Comparison of ENCODE assay signal across 14 cellular contexts in the genomic region with DNA sequence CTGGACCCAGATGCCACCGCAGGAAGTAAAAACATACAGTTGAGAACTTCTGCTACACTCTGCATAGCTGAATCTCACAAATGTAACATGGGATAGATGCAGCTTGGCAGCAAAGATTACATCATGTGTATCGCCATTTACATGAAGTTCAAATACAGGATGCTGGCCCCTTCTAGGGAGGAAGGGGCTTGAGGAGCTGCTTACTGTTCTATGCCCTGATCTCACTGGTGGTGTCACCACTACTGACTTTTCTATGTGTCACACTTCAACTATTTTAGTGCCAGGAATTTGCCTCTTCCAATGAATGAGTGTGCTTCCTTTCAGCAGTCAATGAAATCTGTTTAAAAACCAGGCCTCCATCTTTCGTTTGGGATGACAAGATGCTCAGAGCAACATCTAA. TPM values are rescaled to one million over a fixed set of nuclear protein-coding genes. Genes with fewer than 3 reads are reported as not detected.
DNase-seq lines count a peak whose midpoint lies in the region; TF ChIP-seq lines count a peak whose summit lies in the region.
"Had no signal": no experiment of that assay in that cellular context is flagged by ENCODE, and none has a peak within 500 bp of the region (broad histone marks: within the 10 kb centered on the region; RNA-seq: fewer than 3 reads in every experiment).

No MANE protein-coding gene starts in this region.

- no peaks in the 10 kb centered on the region for H3K9me2 ChIP-seq in SK-N-SH

- peaks cover 0 to 7% of the 10 kb centered on the region in 2 experiments; a peak in 1 of 4 replicates for H3K4me1 ChIP-seq in SK-N-SH (ENCODE audit: control insufficient read depth in 1 of 2, insufficient read depth in 2 of 2, low read depth in 1 of 2, low read length in 1 of 2)
- H3K4me1 ChIP-seq in sigmoid colon, result peaks cover 0 to 24% (median 12%) of the 10 kb centered on the region in 4 donors
- H3K4me1 ChIP-seq in suprapubic skin, result peaks cover 13% of the 10 kb centered on the region
- peaks cover 5% of the 10 kb centered on the region for H3K4me1 ChIP-seq in smooth muscle cell (ENCODE audit: low read depth)

- no peak for TF ChIP-seq POLR2A in sigmoid colon (IDR thresholded peaks at IDR 0.05)
- no peak for TF ChIP-seq POLR2A in suprapubic skin (IDR thresholded peaks at IDR 0.05)

- H3F3A ChIP-seq in SK-N-SH (replicated peaks; ENCODE audit: insufficient read depth) (peaks cover 46% of the 10 kb centered on the region), smooth muscle cell (ENCODE audit: low read depth) (peaks cover 6% of the 10 kb centered on the region)

- no peak overlapping the region for H2AFZ ChIP-seq in SK-N-SH (ENCODE audit: low read depth)
- H2AFZ ChIP-seq in smooth muscle cell (ENCODE audit: low read depth), result no peak overlapping the region

- H3K4me3 ChIP-seq in SK-N-SH (ENCODE audit: low read depth in 2 of 2, low read length in 1 of 2), result no peak overlapping the region
- H3K4me3 ChIP-seq in fibroblast of pulmonary artery (replicated peaks; ENCODE audit: low read depth, low read length), result no peak overlapping the region
- no peak overlapping the region for H3K4me3 ChIP-seq in sigmoid colon
- H3K4me3 ChIP-seq in suprapubic skin, result no peak overlapping the region
- no peak overlapping the region for H3K4me3 ChIP-seq in smooth muscle cell

- POLR2A ChIA-PET in SK-N-SH (lab: Yijun Ruan, JAX), result no interaction called here

- DNase-seq in ELR (ENCODE audit: low read depth), result peak; percentile 67
- DNase-seq in SK-N-SH, result no peak
- DNase-seq in fibroblast of pulmonary artery (ENCODE audit: low read depth), result peak; percentile 29
- peak; percentile 12 for DNase-seq in sigmoid colon
- no peak for DNase-seq in suprapubic skin (ENCODE audit: low spot score in 2 of 2)
- DNase-seq in COR-L47 (lab: John Stamatoyannopoulos, UW), result no peak
- DNase-seq in LoVo (ENCODE audit: low spot score), result no peak
- no peak for DNase-seq in smooth muscle cell (lab: John Stamatoyannopoulos, UW; ENCODE audit: unreplicated experiment)
- DNase-seq: activated CD4-positive, alpha-beta T cell treated with anti-CD3 and anti-CD28 coated beads, Interleukin-2, amount 10 ng/mL, durations not matched to agents 7 days and 5 days; retina; stimulated activated CD4-positive, alpha-beta T cell treated with anti-CD3 and anti-CD28 coated beads, Interleukin-4, amount 100 ng/mL, for 1 hour; T-helper 9 cell had no signal

- intact Hi-C loops in sigmoid colon (cut with DNase I), result no loop called here

- H4K20me1 ChIP-seq in SK-N-SH (ENCODE audit: insufficient read depth) (no peaks in the 10 kb centered on the region), smooth muscle cell (ENCODE audit: low read depth) (no peaks in the 10 kb centered on the region)

- H3K9ac ChIP-seq in SK-N-SH, result no peak overlapping the region
- no peak overlapping the region for H3K9ac ChIP-seq in smooth muscle cell (ENCODE audit: low read depth)

- H3K4me2 ChIP-seq in SK-N-SH, result no peak overlapping the region
- no peak overlapping the region for H3K4me2 ChIP-seq in smooth muscle cell

- H3K36me3 ChIP-seq in SK-N-SH (replicated peaks in 1 of 2; ENCODE audit: control insufficient read depth in 1 of 2, insufficient read depth in 2 of 2, low read length in 1 of 2), result peaks cover 96 to 97% of the 10 kb centered on the region in 2 experiments
- H3K36me3 ChIP-seq in sigmoid colon, result peaks cover 5 to 55% (median 22%) of the 10 kb centered on the region in 4 donors
- H3K36me3 ChIP-seq in suprapubic skin, result peaks cover 80% of the 10 kb centered on the region
- H3K36me3 ChIP-seq in smooth muscle cell (ENCODE audit: low read depth), result peaks cover 7% of the 10 kb centered on the region

- H3K79me2 ChIP-seq in SK-N-SH (ENCODE audit: insufficient read depth) (peaks cover 23% of the 10 kb centered on the region; the same call in 1 of the 2 replicates), smooth muscle cell (ENCODE audit: low read depth) (no peaks in the 10 kb centered on the region)

- TF ChIP-seq RAD21 in SK-N-SH (IDR thresholded peaks at IDR 0.05; ENCODE audit: low read length), result no peak

- WGBS in SK-N-SH (ENCODE audit: low lambda C conversion rate), result 94% methylated on average over 3 of the region's 3 CpGs
- WGBS in sigmoid colon, 2 donors, result 95% methylated on average over 3 of the region's 3 CpGs
- 86% methylated on average over 3 of the region's 3 CpGs for WGBS in suprapubic skin
- 79% methylated on average over 3 of the region's 3 CpGs for WGBS in smooth muscle cell (ENCODE audit: low lambda C conversion rate)

- H3K9me3 ChIP-seq in SK-N-SH (0 out of 2 replicates have a peak, but pooled peaks cover 8% of the 10 kb centered on the region), sigmoid colon (no peaks in the 10 kb centered on the region), suprapubic skin (no peaks in the 10 kb centered on the region), smooth muscle cell (replicated peaks; ENCODE audit: low read depth) (no peaks in the 10 kb centered on the region)

- no peak for TF ChIP-seq CTCF in SK-N-SH (IDR thresholded peaks at IDR 0.05)
- TF ChIP-seq CTCF in fibroblast of pulmonary artery (IDR thresholded peaks at IDR 0.05; ENCODE audit: low read length, missing control alignments), result no peak
- TF ChIP-seq CTCF in sigmoid colon (IDR thresholded peaks at IDR 0.05), result no peak
- no peak for TF ChIP-seq CTCF in suprapubic skin (IDR thresholded peaks at IDR 0.05)
- no peak for TF ChIP-seq CTCF in smooth muscle cell (IDR thresholded peaks at IDR 0.05; ENCODE audit: borderline replicate concordance, insufficient read depth, poor library complexity, severe bottlenecking)

- TF ChIP-seq EP300 in SK-N-SH (IDR thresholded peaks at IDR 0.05; ENCODE audit: borderline replicate concordance in 1 of 2, low read depth in 1 of 2, low read length in 1 of 2), result no peak
- TF ChIP-seq EP300 in sigmoid colon (IDR thresholded peaks at IDR 0.05), result no peak
- no peak for TF ChIP-seq EP300 in suprapubic skin (IDR thresholded peaks at IDR 0.05)

- CTCF ChIA-PET in SK-N-SH (lab: Yijun Ruan, JAX), result interaction anchor here (1.3 kb wide), 1 partner anchor 39 kb away, joined by 5 read pairs; no protein-coding TSS in a partner anchor

- H3K27me3 ChIP-seq in SK-N-SH (ENCODE audit: insufficient read depth) (no peaks in the 10 kb centered on the region), sigmoid colon (no peaks in the 10 kb centered on the region), suprapubic skin (no peaks in the 10 kb centered on the region), smooth muscle cell (ENCODE audit: low read depth) (no peaks in the 10 kb centered on the region)

- H3K27ac ChIP-seq in SK-N-SH (ENCODE audit: low read depth in 2 of 2, low read length in 1 of 2) (peak overlapping the region in 1 of 2 experiments; percentile 62; a peak in 2 of 4 replicates), sigmoid colon (peak overlapping the region; percentile 67 to 80 (median 76)), suprapubic skin (no peak overlapping the region), smooth muscle cell (ENCODE audit: low read depth) (no peak overlapping the region)

TF ChIP-seq in SK-N-SH, 30 proteins besides CTCF, POLR2A, EP300 and RAD21:
- TF ChIP-seq FOSL2 (IDR thresholded peaks at IDR 0.05; ENCODE audit: borderline replicate concordance, low read depth), result 0 out of 2 replicates have a peak, but pooled peaks have one; percentile 20
- no peak for TF ChIP-seq FOXM1 (IDR thresholded peaks at IDR 0.05; ENCODE audit: low read depth)

RNA-seq across cellular contexts. Expression of a gene that starts 31.1 kb away (rescaled TPM):
- polyA plus RNA-seq in SK-N-SH (2012; rRNA removed) (not detected in 2 replicates), sigmoid colon (1 to 10 TPM in 1 of 3 donors, not detected in 2; 6.5 TPM), smooth muscle cell (0.77 TPM in 1 of 2 replicates, not detected in the other)
- polyA plus RNA-seq in SK-N-SH (2012; cell fraction: cytosol; rRNA removed), result not detected in 2 replicates
- not detected in 2 replicates for polyA plus RNA-seq in SK-N-SH (2012; cell fraction: nucleus; rRNA removed)
- total RNA-seq in sigmoid colon (1 to 10 TPM in 1 of 4 donors, not detected in 3; 1.1 TPM), suprapubic skin (1 to 10 TPM in 1 of 4 donors, under 1 TPM in 1, not detected in 2; 0.98 to 1.8 TPM), smooth muscle cell (not detected in 2 replicates)
- total RNA-seq: activated CD4-positive, alpha-beta T cell treated with anti-CD3 and anti-CD28 coated beads, Interleukin-2, amount 10 ng/mL, durations not matched to agents 7 days and 5 days; Daoy; mucosa of gallbladder had no signal

RNA-seq across cellular contexts. Expression of a gene that starts 50.9 kb away (rescaled TPM):
- polyA plus RNA-seq in SK-N-SH (2012; rRNA removed) (11.6 and 14.2 TPM in 2 replicates), sigmoid colon (10 to 100 TPM in 2 of 3 donors, 1 to 10 TPM in 1; 9.0 to 12.0 (median 11.5) TPM), smooth muscle cell (9.3 and 9.4 TPM in 2 replicates)
- 14.0 and 14.8 TPM in 2 replicates for polyA plus RNA-seq in SK-N-SH (2012; cell fraction: cytosol; rRNA removed)
- polyA plus RNA-seq in SK-N-SH (2012; cell fraction: nucleus; rRNA removed), result 6.9 and 7.4 TPM in 2 replicates
- total RNA-seq in sigmoid colon (1 to 10 TPM; 2.4 to 6.4 (median 4.4) TPM), suprapubic skin (1 to 10 TPM; 5.5 to 9.5 (median 7.9) TPM), smooth muscle cell (6.9 and 20.0 TPM in 2 replicates)

Comparison
In these comparisons a context has a peak if more than half of its experiments do, and no peak if none do; other contexts are left out.
1. DNase-seq: peak in ELR (single experiment), fibroblast of pulmonary artery (single experiment) and sigmoid colon (single experiment); none in SK-N-SH (single experiment), suprapubic skin (0 of 2), COR-L47 (single experiment), LoVo (single experiment) and smooth muscle cell (single experiment).
2. H3K27ac ChIP-seq: peak in sigmoid colon (4 of 4); none in suprapubic skin (single experiment) and smooth muscle cell (single experiment).